12 cellular contexts compared by ENCODE assay signal in genomic region chr2:63977904-63978303, GRCh38. TPM values are rescaled to one million over a fixed set of nuclear protein-coding genes. Genes with fewer than 3 reads are reported as not detected.
DNase-seq lines count a peak whose midpoint lies in the region; ATAC-seq, FAIRE-seq and TF ChIP-seq lines count a peak whose summit lies in the region.
"Had no signal": no experiment of that assay in that cellular context is flagged by ENCODE, and none has a peak within 500 bp of the region (broad histone marks: within the 10 kb centered on the region; RNA-seq: fewer than 3 reads in every experiment).

No MANE protein-coding gene starts in this region.

- no peak for TF ChIP-seq EP300 in sigmoid colon (IDR thresholded peaks at IDR 0.05)

- TF ChIP-seq POLR2A in GM12891 (IDR thresholded peaks at IDR 0.05; ENCODE audit: low read depth, low read length), result no peak
- TF ChIP-seq POLR2A in lower leg skin (IDR thresholded peaks at IDR 0.05), result no peak
- no peak for TF ChIP-seq POLR2A in sigmoid colon (IDR thresholded peaks at IDR 0.05)

- H3K9me3 ChIP-seq in sigmoid colon, result no peaks in the 10 kb centered on the region

- DNase-seq in GM12891 (ENCODE audit: insufficient read length, low spot score) (peak; percentile 2), activated gamma-delta T cell (lab: John Stamatoyannopoulos, UW) (no peak), lower leg skin (ENCODE audit: low spot score in 2 of 2) (no peak), sigmoid colon (no peak), HuH-7 (ENCODE audit: low spot score) (no peak)
- peak; percentile 38 for DNase-seq in activated T-helper 2 cell treated with anti-CD3 and anti-CD28 coated beads, Interferon-gamma antibody, Interleukin-2, Interleukin-4, amounts not matched to agents 10 μg/mL and 5 μg/mL and 100 μg/mL, durations not matched to agents 14 hours and 24 hours and 36 hours (ENCODE audit: low spot score)
- DNase-seq: brain microvascular endothelial cell, NCI-H2081, T-helper 9 cell had no signal

- no peak overlapping the region for H3K27ac ChIP-seq in sigmoid colon
- H3K27ac ChIP-seq: brain microvascular endothelial cell had no signal

- 94% methylated on average over 5 of the region's 5 CpGs for WGBS in lower leg skin, 2 donors
- 78 to 93% methylated on average over 5 of the region's 5 CpGs for WGBS in sigmoid colon, 2 donors

- peak overlapping the region; percentile 69 for H3K27ac Mint-ChIP-seq in activated T-helper 2 cell treated with anti-CD3 and anti-CD28 coated beads, Interferon-gamma antibody, Interleukin-2, Interleukin-4, amounts not matched to agents 10 μg/mL and 5 μg/mL and 100 μg/mL, durations not matched to agents 14 hours and 24 hours and 36 hours

- peaks cover 0 to 67% (median 4%) of the 10 kb centered on the region in 4 donors for H3K36me3 ChIP-seq in sigmoid colon
- H3K36me3 ChIP-seq: brain microvascular endothelial cell had no signal

- ATAC-seq in GM19468 (IDR thresholded peaks at IDR 0.05; ENCODE audit: extremely low read depth, unreplicated experiment), result peak; percentile 86
- ATAC-seq in HG03196 (IDR thresholded peaks at IDR 0.05; ENCODE audit: unreplicated experiment), result peak; percentile 75

- intact Hi-C loops in activated T-helper 2 cell treated with anti-CD3 and anti-CD28 coated beads, Interferon-gamma antibody, Interleukin-2, Interleukin-4, amounts not matched to agents 10 μg/mL and 5 μg/mL and 100 μg/mL, durations not matched to agents 14 hours and 24 hours and 36 hours (cut with micrococcal nuclease), result loop anchor here (5.0 kb wide), 1 partner anchor 349 kb away; no protein-coding TSS in a partner anchor
- intact Hi-C loops in lower leg skin (cut with DNase I; ENCODE audit: low total_unique reads), result loop anchor here (5.0 kb wide), 1 partner anchor 709 kb away; no protein-coding TSS in a partner anchor
- intact Hi-C loops in sigmoid colon (cut with DNase I), result no loop called here

- H3K4me1 ChIP-seq in sigmoid colon, result no peaks in the 10 kb centered on the region

- H3K9me3 Mint-ChIP-seq in activated T-helper 2 cell treated with anti-CD3 and anti-CD28 coated beads, Interferon-gamma antibody, Interleukin-2, Interleukin-4, amounts not matched to agents 10 μg/mL and 5 μg/mL and 100 μg/mL, durations not matched to agents 14 hours and 24 hours and 36 hours, result no peaks in the 10 kb centered on the region

- peaks cover 65% of the 10 kb centered on the region for H3K36me3 Mint-ChIP-seq in activated T-helper 2 cell treated with anti-CD3 and anti-CD28 coated beads, Interferon-gamma antibody, Interleukin-2, Interleukin-4, amounts not matched to agents 10 μg/mL and 5 μg/mL and 100 μg/mL, durations not matched to agents 14 hours and 24 hours and 36 hours (ENCODE audit: low read depth)

- TF ChIP-seq CTCF in lower leg skin (IDR thresholded peaks at IDR 0.05), result no peak
- TF ChIP-seq CTCF in sigmoid colon (IDR thresholded peaks at IDR 0.05), result no peak

- H3K27me3 ChIP-seq in sigmoid colon, result no peaks in the 10 kb centered on the region
- H3K27me3 ChIP-seq: brain microvascular endothelial cell had no signal

- H3K27me3 Mint-ChIP-seq in activated T-helper 2 cell treated with anti-CD3 and anti-CD28 coated beads, Interferon-gamma antibody, Interleukin-2, Interleukin-4, amounts not matched to agents 10 μg/mL and 5 μg/mL and 100 μg/mL, durations not matched to agents 14 hours and 24 hours and 36 hours (ENCODE audit: low read depth), result no peaks in the 10 kb centered on the region

- H3K4me3 Mint-ChIP-seq in activated T-helper 2 cell treated with anti-CD3 and anti-CD28 coated beads, Interferon-gamma antibody, Interleukin-2, Interleukin-4, amounts not matched to agents 10 μg/mL and 5 μg/mL and 100 μg/mL, durations not matched to agents 14 hours and 24 hours and 36 hours (ENCODE audit: low read depth), result peak overlapping the region; percentile 57

- peaks cover 26% of the 10 kb centered on the region for H3K4me1 Mint-ChIP-seq in activated T-helper 2 cell treated with anti-CD3 and anti-CD28 coated beads, Interferon-gamma antibody, Interleukin-2, Interleukin-4, amounts not matched to agents 10 μg/mL and 5 μg/mL and 100 μg/mL, durations not matched to agents 14 hours and 24 hours and 36 hours (ENCODE audit: low read depth)

- no peak overlapping the region for H3K4me3 ChIP-seq in lower leg skin (ENCODE audit: low read depth, poor library complexity, severe bottlenecking)
- H3K4me3 ChIP-seq in sigmoid colon, result no peak overlapping the region

- peak; percentile 84 for FAIRE-seq in GM12891 (lab: Jason Lieb, UNC)
- FAIRE-seq: frontal cortex had no signal

TF ChIP-seq in GM12891, 5 proteins besides CTCF, POLR2A, EP300 and RAD21:
- TF ChIP-seq SPI1 (IDR thresholded peaks at IDR 0.05; ENCODE audit: low read depth, low read length), result peak; percentile 54
- TF ChIP-seq TAF1 (IDR thresholded peaks at IDR 0.05; ENCODE audit: low read depth, low read length), result no peak
- TF ChIP-seq POU2F2 (IDR thresholded peaks at IDR 0.05; ENCODE audit: low read depth, low read length), result no peak
- TF ChIP-seq POLR2AphosphoS5 (IDR thresholded peaks at IDR 0.05; ENCODE audit: low read depth, low read length), result no peak

RNA-seq across cellular contexts. Expression of gene VPS54, which starts 41.3 kb away (rescaled TPM):
- 6.4 TPM for polyA plus RNA-seq in GM12891 (2012; ENCODE audit: low read depth, missing spikeins)
- 15.9 and 16.0 TPM in 2 replicates for total RNA-seq in activated T-helper 2 cell treated with anti-CD3 and anti-CD28 coated beads, Interferon-gamma antibody, Interleukin-2, Interleukin-4, amounts not matched to agents 10 μg/mL and 5 μg/mL and 100 μg/mL, durations not matched to agents 14 hours and 24 hours and 36 hours
- total RNA-seq in lower leg skin (10 to 100 TPM; 14.8 to 26.4 (median 20.9) TPM), sigmoid colon (10 to 100 TPM; 24.9 to 27.5 (median 27.2) TPM)
- 10 to 100 TPM in 2 of 3 donors, 1 to 10 TPM in 1; 9.7 to 11.2 (median 10.2) TPM for polyA plus RNA-seq in sigmoid colon

Comparison
In these comparisons a context has a peak if more than half of its experiments do, and no peak if none do; other contexts are left out.
1. DNase-seq: peak in GM12891 (single experiment) and activated T-helper 2 cell treated with anti-CD3 and anti-CD28 coated beads, Interferon-gamma antibody, Interleukin-2, Interleukin-4, amounts not matched to agents 10 μg/mL and 5 μg/mL and 100 μg/mL, durations not matched to agents 14 hours and 24 hours and 36 hours (single experiment); none in activated gamma-delta T cell (single experiment), lower leg skin (0 of 2), sigmoid colon (single experiment) and HuH-7 (single experiment).